31 cellular contexts compared by ENCODE assay signal in the genomic region with DNA sequence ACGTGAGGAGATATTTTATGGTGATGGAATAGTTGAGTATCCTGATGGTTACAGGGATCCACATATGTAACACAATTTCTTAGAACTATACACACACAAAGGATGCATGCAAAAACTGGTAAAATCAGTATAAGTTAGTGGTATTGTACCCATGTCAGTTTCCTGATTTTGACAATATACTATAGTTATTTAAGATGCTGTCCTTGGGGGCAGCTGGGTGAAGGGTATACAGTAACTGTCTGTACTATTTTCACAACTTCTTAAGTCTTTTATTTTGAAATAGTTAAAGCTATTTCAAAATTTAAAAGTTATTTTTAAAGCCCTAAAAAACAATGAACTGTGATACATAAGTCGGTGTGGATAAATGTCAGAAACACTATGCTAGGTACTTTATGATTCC.
"Had no signal": no experiment of that assay in that cellular context is flagged by ENCODE, and none has a peak within 500 bp of the region (broad histone marks: within the 10 kb centered on the region; RNA-seq: fewer than 3 reads in every experiment).

No MANE protein-coding gene starts in this region.

- ATAC-seq: naive thymus-derived CD8-positive, alpha-beta T cell; natural killer cell treated with Interleukin-12 subunit alpha and Interleukin-12 subunit beta and Interleukin-15 and Interleukin-18, amount 100 ng/mL, for 72 hours; psoas muscle; right cardiac atrium; right lobe of liver; stimulated activated memory B cell treated with anti-CD40 and anti-IgM and Interleukin-4, amounts not matched to agents 10 μg/mL and 1 μg/mL and 100 μg/mL, for 72 hours; stimulated activated naive CD8-positive, alpha-beta T cell treated with anti-CD3 and anti-CD28 coated beads, Interleukin-15, amount 100 ng/mL, for 72 hours; stimulated activated naive CD8-positive, alpha-beta T cell treated with anti-CD3 and anti-CD28 coated beads, Interleukin-15, Interleukin-2, amounts not matched to agents 100 U/mL and 50 U/mL, for 24 hours; upper lobe of right lung had no signal

- H3K9me3 ChIP-seq: ovary, psoas muscle, right lobe of liver, sigmoid colon, suprapubic skin, testis, tibial artery, transverse colon, upper lobe of right lung, uterus had no signal

- H3K4me3 ChIP-seq: ovary, psoas muscle, right lobe of liver, sigmoid colon, suprapubic skin, testis, tibial artery, transverse colon, upper lobe of right lung, uterus had no signal

- H3K36me3 Mint-ChIP-seq: natural killer cell treated with Interleukin-12 subunit alpha and Interleukin-12 subunit beta and Interleukin-15 and Interleukin-18, amount 100 ng/mL, for 72 hours had no signal

- H3K4me3 Mint-ChIP-seq: naive thymus-derived CD8-positive, alpha-beta T cell; natural killer cell treated with Interleukin-12 subunit alpha and Interleukin-12 subunit beta and Interleukin-15 and Interleukin-18, amount 100 ng/mL, for 72 hours; nephron progenitor cell; neural crest cell; stimulated activated memory B cell treated with anti-CD40 and anti-IgM and Interleukin-4, amounts not matched to agents 10 μg/mL and 1 μg/mL and 100 μg/mL, for 72 hours; stimulated activated naive CD8-positive, alpha-beta T cell treated with anti-CD3 and anti-CD28 coated beads, Interleukin-15, amount 100 ng/mL, for 72 hours; type B pancreatic cell had no signal

- H3K9me3 Mint-ChIP-seq: natural killer cell treated with Interleukin-12 subunit alpha and Interleukin-12 subunit beta and Interleukin-15 and Interleukin-18, amount 100 ng/mL, for 72 hours; stimulated activated memory B cell treated with anti-CD40 and anti-IgM and Interleukin-4, amounts not matched to agents 10 μg/mL and 1 μg/mL and 100 μg/mL, for 72 hours; stimulated activated naive CD8-positive, alpha-beta T cell treated with anti-CD3 and anti-CD28 coated beads, Interleukin-15, amount 100 ng/mL, for 72 hours; type B pancreatic cell had no signal

- H3K36me3 ChIP-seq: ovary, right lobe of liver, uterus had no signal

- H3K27me3 ChIP-seq: ovary, right lobe of liver, sigmoid colon, suprapubic skin, testis, tibial artery, transverse colon, upper lobe of right lung, uterus had no signal

- H3K4me1 Mint-ChIP-seq: neural crest cell had no signal

- H3K27ac ChIP-seq: ovary, parathyroid adenoma, psoas muscle, right lobe of liver, sigmoid colon, suprapubic skin, testis, tibial artery, transverse colon, upper lobe of right lung, uterus had no signal

- H3K27me3 Mint-ChIP-seq: naive thymus-derived CD8-positive, alpha-beta T cell; natural killer cell treated with Interleukin-12 subunit alpha and Interleukin-12 subunit beta and Interleukin-15 and Interleukin-18, amount 100 ng/mL, for 72 hours; progenitor cell of endocrine pancreas; stimulated activated memory B cell treated with anti-CD40 and anti-IgM and Interleukin-4, amounts not matched to agents 10 μg/mL and 1 μg/mL and 100 μg/mL, for 72 hours; stimulated activated naive CD8-positive, alpha-beta T cell treated with anti-CD3 and anti-CD28 coated beads, Interleukin-15, amount 100 ng/mL, for 72 hours; type B pancreatic cell had no signal

- H3K27ac Mint-ChIP-seq: natural killer cell treated with Interleukin-12 subunit alpha and Interleukin-12 subunit beta and Interleukin-15 and Interleukin-18, amount 100 ng/mL, for 72 hours; nephron progenitor cell; progenitor cell of endocrine pancreas; stimulated activated memory B cell treated with anti-CD40 and anti-IgM and Interleukin-4, amounts not matched to agents 10 μg/mL and 1 μg/mL and 100 μg/mL, for 72 hours; stimulated activated naive CD8-positive, alpha-beta T cell treated with anti-CD3 and anti-CD28 coated beads, Interleukin-15, amount 100 ng/mL, for 72 hours had no signal

- H3K4me1 ChIP-seq: testis, upper lobe of right lung, uterus had no signal

- DNase-seq: naive thymus-derived CD8-positive, alpha-beta T cell; nephron progenitor cell; occipital lobe; ovary; posterior cingulate gyrus; psoas muscle; right cardiac atrium; right lobe of liver; sigmoid colon; small intestine; stimulated activated CD4-positive, alpha-beta T cell treated with anti-CD3 and anti-CD28 coated beads, Interleukin-12 subunit alpha, Interleukin-12 subunit beta, amount 100 ng/mL, for 4 hours; stimulated activated CD4-positive, alpha-beta T cell treated with anti-CD3 and anti-CD28 coated beads, Interleukin-1b, Interleukin-23, amount 100 ng/mL, for 48 hours; stimulated activated CD4-positive, alpha-beta T cell treated with anti-CD3 and anti-CD28 coated beads, Interleukin-4, amount 100 ng/mL, for 1 hour; stimulated activated CD4-positive, alpha-beta T cell treated with anti-CD3 and anti-CD28 coated beads, Interleukin-4, amount 100 ng/mL, for 4 hours; stimulated activated CD8-positive, alpha-beta memory T cell treated with anti-CD3 and anti-CD28 coated beads, Interleukin-4, amount 100 ng/mL, for 48 hours; stimulated activated naive CD4-positive, alpha-beta T cell; stimulated activated naive CD8-positive, alpha-beta T cell treated with anti-CD3 and anti-CD28 coated beads, Interleukin-15, amount 100 ng/mL, for 72 hours; stimulated activated naive CD8-positive, alpha-beta T cell treated with anti-CD3 and anti-CD28 coated beads, Interleukin-15, Interleukin-2, amounts not matched to agents 100 U/mL and 50 U/mL, for 24 hours; substantia nigra; testis; tibial artery; transverse colon; upper lobe of right lung; uterus had no signal
